1 cellular context compared by ENCODE assay signal in genomic region chr2:230666885-230667712, GRCh38.
TF ChIP-seq lines count a peak whose summit lies in the region.

No MANE protein-coding gene starts in this region.

TF ChIP-seq in HEK293, 187 proteins besides CTCF, POLR2A, EP300 and RAD21 (continued from another document):
- TF ChIP-seq TSHZ1 (tag by site-specific recombination; IDR thresholded peaks at IDR 0.05; ENCODE audit: borderline replicate concordance) (no peak), ZNF621 (tag by site-specific recombination; IDR thresholded peaks at IDR 0.05) (no peak), ZNF830 (tag by site-specific recombination; IDR thresholded peaks at IDR 0.05; ENCODE audit: low read depth) (no peak), PRDM1 (tag by site-specific recombination; IDR thresholded peaks at IDR 0.05) (no peak), ZNF2 (tag by site-specific recombination; IDR thresholded peaks at IDR 0.05) (no peak), ZNF629 (tag by site-specific recombination; IDR thresholded peaks at IDR 0.05) (peak; percentile 77), ZNF274 (IDR thresholded peaks at IDR 0.05; ENCODE audit: low read length) (no peak), ZNF274 (tag by site-specific recombination; IDR thresholded peaks at IDR 0.05; ENCODE audit: borderline replicate concordance) (no peak), ZNF561 (tag by site-specific recombination; IDR thresholded peaks at IDR 0.05; ENCODE audit: borderline replicate concordance) (no peak), ZNF302 (tag by site-specific recombination; IDR thresholded peaks at IDR 0.05; ENCODE audit: low read depth) (no peak), EGR2 (tag by site-specific recombination; IDR thresholded peaks at IDR 0.05; ENCODE audit: low read depth) (no peak), KLF8 (tag by site-specific recombination; IDR thresholded peaks at IDR 0.05) (no peak), MEIS1 (CRISPR knock-in tag; IDR thresholded peaks at IDR 0.05; ENCODE audit: borderline replicate concordance) (no peak), GFI1B (tag by site-specific recombination; IDR thresholded peaks at IDR 0.05) (no peak), KLF9 (tag by site-specific recombination; IDR thresholded peaks at IDR 0.05; ENCODE audit: low read depth) (no peak), BCL6B (tag by site-specific recombination; IDR thresholded peaks at IDR 0.05) (no peak), ZNF362 (tag by site-specific recombination; IDR thresholded peaks at IDR 0.05) (no peak), ZNF639 (tag by site-specific recombination; IDR thresholded peaks at IDR 0.05) (no peak), ZNF24 (tag by site-specific recombination; IDR thresholded peaks at IDR 0.05) (0 out of 2 replicates have a peak, but pooled peaks have one; percentile 13), ZNF510 (tag by site-specific recombination; IDR thresholded peaks at IDR 0.05; ENCODE audit: insufficient replicate concordance) (no peak), ZNF843 (tag by site-specific recombination; IDR thresholded peaks at IDR 0.05) (no peak), ZNF658 (tag by site-specific recombination; IDR thresholded peaks at IDR 0.05) (no peak), ZNF548 (tag by site-specific recombination; IDR thresholded peaks at IDR 0.05) (no peak), ZNF292 (tag by site-specific recombination; IDR thresholded peaks at IDR 0.05; ENCODE audit: borderline replicate concordance, low read depth) (no peak), ZNF747 (tag by site-specific recombination; IDR thresholded peaks at IDR 0.05) (no peak), ZNF335 (tag by site-specific recombination; conservative IDR thresholded peaks at IDR 0.05) (0 out of 2 replicates have a peak, but pooled peaks have one; percentile 28), ZNF155 (tag by site-specific recombination; IDR thresholded peaks at IDR 0.05) (no peak), ZNF514 (tag by site-specific recombination; IDR thresholded peaks at IDR 0.05) (no peak), ZNF626 (tag by site-specific recombination; IDR thresholded peaks at IDR 0.05) (no peak), ZNF654 (tag by site-specific recombination; IDR thresholded peaks at IDR 0.05; ENCODE audit: low read depth) (no peak), HOXA7 (CRISPR knock-in tag; IDR thresholded peaks at IDR 0.05; ENCODE audit: borderline replicate concordance) (no peak), ATF2 (tag by site-specific recombination; IDR thresholded peaks at IDR 0.05; ENCODE audit: low read depth) (peak; percentile 57), KLF10 (tag by site-specific recombination; IDR thresholded peaks at IDR 0.05) (no peak), SETDB1 (IDR thresholded peaks at IDR 0.05; ENCODE audit: insufficient read length, low read length) (no peak)
- TF ChIP-seq, protein P1, sequence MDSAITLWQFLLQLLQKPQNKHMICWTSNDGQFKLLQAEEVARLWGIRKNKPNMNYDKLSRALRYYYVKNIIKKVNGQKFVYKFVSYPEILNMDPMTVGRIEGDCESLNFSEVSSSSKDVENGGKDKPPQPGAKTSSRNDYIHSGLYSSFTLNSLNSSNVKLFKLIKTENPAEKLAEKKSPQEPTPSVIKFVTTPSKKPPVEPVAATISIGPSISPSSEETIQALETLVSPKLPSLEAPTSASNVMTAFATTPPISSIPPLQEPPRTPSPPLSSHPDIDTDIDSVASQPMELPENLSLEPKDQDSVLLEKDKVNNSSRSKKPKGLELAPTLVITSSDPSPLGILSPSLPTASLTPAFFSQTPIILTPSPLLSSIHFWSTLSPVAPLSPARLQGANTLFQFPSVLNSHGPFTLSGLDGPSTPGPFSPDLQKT (IDR thresholded peaks at IDR 0.05; ENCODE audit: borderline replicate concordance, low read depth, low read length) = no peak
- TF ChIP-seq, protein P2, sequence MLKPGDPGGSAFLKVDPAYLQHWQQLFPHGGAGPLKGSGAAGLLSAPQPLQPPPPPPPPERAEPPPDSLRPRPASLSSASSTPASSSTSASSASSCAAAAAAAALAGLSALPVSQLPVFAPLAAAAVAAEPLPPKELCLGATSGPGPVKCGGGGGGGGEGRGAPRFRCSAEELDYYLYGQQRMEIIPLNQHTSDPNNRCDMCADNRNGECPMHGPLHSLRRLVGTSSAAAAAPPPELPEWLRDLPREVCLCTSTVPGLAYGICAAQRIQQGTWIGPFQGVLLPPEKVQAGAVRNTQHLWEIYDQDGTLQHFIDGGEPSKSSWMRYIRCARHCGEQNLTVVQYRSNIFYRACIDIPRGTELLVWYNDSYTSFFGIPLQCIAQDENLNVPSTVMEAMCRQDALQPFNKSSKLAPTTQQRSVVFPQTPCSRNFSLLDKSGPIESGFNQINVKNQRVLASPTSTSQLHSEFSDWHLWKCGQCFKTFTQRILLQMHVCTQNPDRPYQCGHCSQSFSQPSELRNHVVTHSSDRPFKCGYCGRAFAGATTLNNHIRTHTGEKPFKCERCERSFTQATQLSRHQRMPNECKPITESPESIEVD (tag by site-specific recombination; IDR thresholded peaks at IDR 0.05) = no peak
- TF ChIP-seq, protein P3, sequence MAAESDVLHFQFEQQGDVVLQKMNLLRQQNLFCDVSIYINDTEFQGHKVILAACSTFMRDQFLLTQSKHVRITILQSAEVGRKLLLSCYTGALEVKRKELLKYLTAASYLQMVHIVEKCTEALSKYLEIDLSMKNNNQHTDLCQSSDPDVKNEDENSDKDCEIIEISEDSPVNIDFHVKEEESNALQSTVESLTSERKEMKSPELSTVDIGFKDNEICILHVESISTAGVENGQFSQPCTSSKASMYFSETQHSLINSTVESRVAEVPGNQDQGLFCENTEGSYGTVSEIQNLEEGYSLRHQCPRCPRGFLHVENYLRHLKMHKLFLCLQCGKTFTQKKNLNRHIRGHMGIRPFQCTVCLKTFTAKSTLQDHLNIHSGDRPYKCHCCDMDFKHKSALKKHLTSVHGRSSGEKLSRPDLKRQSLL (tag by site-specific recombination; IDR thresholded peaks at IDR 0.05) = no peak
